8 cellular contexts compared by ENCODE assay signal in the genomic region with DNA sequence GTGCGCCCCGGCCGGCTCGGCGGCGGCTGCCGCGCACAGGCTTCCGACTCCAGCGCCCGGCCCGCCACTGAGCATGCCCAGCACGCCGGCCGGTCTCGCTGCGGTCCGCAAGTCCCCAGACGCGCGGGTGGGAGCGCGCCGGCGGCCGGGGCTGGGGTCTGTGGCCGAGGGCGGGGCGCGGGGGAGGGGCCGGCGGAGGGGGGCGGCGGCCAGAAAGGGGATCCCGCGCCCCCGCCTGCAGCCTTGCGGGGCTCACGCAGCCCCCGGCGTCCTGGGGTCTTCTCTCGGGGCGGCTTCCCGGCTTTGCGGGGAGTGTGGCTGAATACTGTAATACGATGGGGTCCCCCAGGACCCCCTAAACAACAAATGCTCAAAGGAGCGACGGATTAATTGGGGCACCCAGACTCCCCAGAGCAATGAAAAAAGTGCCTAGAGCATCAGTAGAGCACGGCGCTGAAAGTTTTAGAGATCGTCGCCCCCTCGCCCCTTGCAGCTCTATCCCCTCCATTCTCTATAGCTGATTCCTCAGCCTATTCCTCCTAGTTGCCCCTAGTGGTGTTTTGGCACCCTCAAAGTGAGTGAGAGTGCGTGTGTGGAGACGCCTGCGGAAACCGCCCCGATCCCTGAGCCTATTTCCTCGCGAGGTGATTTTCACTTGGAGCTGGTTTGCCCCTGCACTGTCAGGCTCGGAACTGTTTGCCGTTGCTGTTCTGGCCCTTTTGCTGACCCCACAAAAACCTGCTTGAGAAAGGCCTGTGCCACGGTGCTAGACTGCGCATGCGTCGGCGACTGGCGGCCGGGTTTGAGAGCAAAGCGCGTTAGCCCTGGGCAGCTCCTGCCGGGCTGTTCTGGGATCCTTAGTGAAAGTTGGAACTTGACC. TPM values are rescaled to one million over a fixed set of nuclear protein-coding genes. Genes with fewer than 3 reads are reported as not detected.
DNase-seq lines count a peak whose midpoint lies in the region; ATAC-seq, FAIRE-seq and TF ChIP-seq lines count a peak whose summit lies in the region.

A gene with protein sequence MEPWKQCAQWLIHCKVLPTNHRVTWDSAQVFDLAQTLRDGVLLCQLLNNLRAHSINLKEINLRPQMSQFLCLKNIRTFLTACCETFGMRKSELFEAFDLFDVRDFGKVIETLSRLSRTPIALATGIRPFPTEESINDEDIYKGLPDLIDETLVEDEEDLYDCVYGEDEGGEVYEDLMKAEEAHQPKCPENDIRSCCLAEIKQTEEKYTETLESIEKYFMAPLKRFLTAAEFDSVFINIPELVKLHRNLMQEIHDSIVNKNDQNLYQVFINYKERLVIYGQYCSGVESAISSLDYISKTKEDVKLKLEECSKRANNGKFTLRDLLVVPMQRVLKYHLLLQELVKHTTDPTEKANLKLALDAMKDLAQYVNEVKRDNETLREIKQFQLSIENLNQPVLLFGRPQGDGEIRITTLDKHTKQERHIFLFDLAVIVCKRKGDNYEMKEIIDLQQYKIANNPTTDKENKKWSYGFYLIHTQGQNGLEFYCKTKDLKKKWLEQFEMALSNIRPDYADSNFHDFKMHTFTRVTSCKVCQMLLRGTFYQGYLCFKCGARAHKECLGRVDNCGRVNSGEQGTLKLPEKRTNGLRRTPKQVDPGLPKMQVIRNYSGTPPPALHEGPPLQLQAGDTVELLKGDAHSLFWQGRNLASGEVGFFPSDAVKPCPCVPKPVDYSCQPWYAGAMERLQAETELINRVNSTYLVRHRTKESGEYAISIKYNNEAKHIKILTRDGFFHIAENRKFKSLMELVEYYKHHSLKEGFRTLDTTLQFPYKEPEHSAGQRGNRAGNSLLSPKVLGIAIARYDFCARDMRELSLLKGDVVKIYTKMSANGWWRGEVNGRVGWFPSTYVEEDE (minus strand): TSS at position 69 of the 880 bp plus-strand sequence. CDS start 311 bp downstream, outside the sequence.

- no TSS peak for BruUV-seq in K562 (replicated peaks; lab: Mats Ljungman, UMichigan)

- no peaks in the 10 kb centered on the region for H3K9me3 Mint-ChIP-seq in T-helper 2 cell treated with Interferon-gamma antibody and Interleukin-4, amounts not matched to agents 5 μg/mL and 100 μg/mL, for 36 hours

- peaks cover 0 to 9% of the 10 kb centered on the region in 2 experiments; a peak in 1 of 5 replicates for H3K4me1 ChIP-seq in K562 (replicated peaks in 1 of 2; ENCODE audit: control insufficient read depth in 2 of 2, insufficient read depth in 2 of 2, low read length in 2 of 2)
- no peaks in the 10 kb centered on the region for H3K4me1 ChIP-seq in hepatocyte (ENCODE audit: insufficient read depth)
- H3K4me1 ChIP-seq in psoas muscle = no peaks in the 10 kb centered on the region

- H3K4me3 ChIP-seq in K562 (no peak within 1 kb of the TSS), hepatocyte (peak within 1 kb of the TSS; percentile 71), psoas muscle (peak within 1 kb of the TSS; percentile 64)

- DNase-seq in DMS79 treated with DMSO at 0.1 percent for 48 hours (lab: John Stamatoyannopoulos, UW) = peak; percentile 62
- DNase-seq in M059J (ENCODE audit: low read depth) = peak; percentile 57
- DNase-seq in T-helper 2 cell treated with Interferon-gamma antibody and Interleukin-4, amounts not matched to agents 5 μg/mL and 100 μg/mL, for 36 hours (ENCODE audit: low spot score) = peak; percentile 54
- peak in 1 of 4 experiments; percentile 16 for DNase-seq in K562 (ENCODE audit: extremely low read depth in 1 of 4, low spot score in 3 of 4)
- peak; percentile 85 for DNase-seq in hepatocyte (ENCODE audit: low spot score)
- DNase-seq in psoas muscle = peak; percentile 76 to 82

- H3K4me2 ChIP-seq in K562 (ENCODE audit: insufficient read depth, low read length) (no peak within 1 kb of the TSS), hepatocyte (peak within 1 kb of the TSS; percentile 97)

- H2AFZ ChIP-seq in K562 (ENCODE audit: low read depth, low read length) (no peak within 1 kb of the TSS), hepatocyte (peak within 1 kb of the TSS; percentile 83)

- ATAC-seq in K562 (no peak), psoas muscle (peak; percentile 39 to 67 (median 63)), HG02973 (IDR thresholded peaks at IDR 0.05; ENCODE audit: unreplicated experiment) (no peak), GM21737 (IDR thresholded peaks at IDR 0.05; ENCODE audit: unreplicated experiment) (no peak)

- peaks cover 23% of the 10 kb centered on the region for H3K4me1 Mint-ChIP-seq in T-helper 2 cell treated with Interferon-gamma antibody and Interleukin-4, amounts not matched to agents 5 μg/mL and 100 μg/mL, for 36 hours (ENCODE audit: low read depth)

- no peaks in the 10 kb centered on the region for H3K79me2 ChIP-seq in K562 (ENCODE audit: control insufficient read depth, insufficient read depth, low read length)
- no peaks in the 10 kb centered on the region for H3K79me2 ChIP-seq in hepatocyte

- no peak for TF ChIP-seq EP300 in K562 (IDR thresholded peaks at IDR 0.05; ENCODE audit: low read length)

- intact Hi-C loops in K562 (cut with micrococcal nuclease) (no loop called here), psoas muscle (cut with DNase I) (loop anchor here in 1 of 2 donors (10.0 kb wide), 1 partner anchor 159 kb away; no protein-coding TSS in a partner anchor)

- peak within 1 kb of the TSS; percentile 77 for H3K27ac Mint-ChIP-seq in T-helper 2 cell treated with Interferon-gamma antibody and Interleukin-4, amounts not matched to agents 5 μg/mL and 100 μg/mL, for 36 hours

- H3K9ac ChIP-seq in K562 (ENCODE audit: insufficient read depth in 1 of 2, low read depth in 2 of 2, low read length in 2 of 2) = no peak within 1 kb of the TSS

- H3K36me3 ChIP-seq in K562 (ENCODE audit: control insufficient read depth, insufficient read depth, low read length) (no peaks in the 10 kb centered on the region), hepatocyte (replicated peaks; ENCODE audit: insufficient read depth, low read depth) (no peaks in the 10 kb centered on the region), psoas muscle (ENCODE audit: insufficient read depth in 1 of 2, low read depth in 1 of 2) (no peaks in the 10 kb centered on the region)

- H3K27me3 ChIP-seq in K562 (ENCODE audit: control insufficient read depth in 2 of 2, insufficient read depth in 2 of 2, low read length in 2 of 2) = peaks cover 14 to 31% of the 10 kb centered on the region in 2 experiments; a peak in 4 of 5 replicates
- H3K27me3 ChIP-seq in hepatocyte = peaks cover 26% of the 10 kb centered on the region
- H3K27me3 ChIP-seq in psoas muscle (ENCODE audit: insufficient read depth in 3 of 3, low read length in 2 of 3) = peaks cover 0 to 32% (median 11%) of the 10 kb centered on the region in 3 donors

- no peak for FAIRE-seq in K562 (lab: Jason Lieb, UNC)

- H3K27ac ChIP-seq in K562 (ENCODE audit: extremely low read depth, low read depth, low read length) (no peak within 1 kb of the TSS), hepatocyte (no peak within 1 kb of the TSS), psoas muscle (peak within 1 kb of the TSS; percentile 9)

- TF ChIP-seq RAD21 in K562 (CRISPR knock-in tag; conservative IDR thresholded peaks at IDR 0.05 in 1 of 2, IDR thresholded peaks at IDR 0.05 in 1 of 2) = no peak

- TF ChIP-seq POLR2A in K562 (conservative IDR thresholded peaks at IDR 0.05) = no peak

- CTCF ChIA-PET in K562 (lab: Yijun Ruan, JAX; ENCODE audit: low intra/inter-chr PET ratio) = no interaction called here

- H4K20me1 ChIP-seq in K562 (replicated peaks; ENCODE audit: control insufficient read depth, insufficient read depth, low read length) = no peaks in the 10 kb centered on the region
- no peaks in the 10 kb centered on the region for H4K20me1 ChIP-seq in hepatocyte (ENCODE audit: insufficient read depth, poor library complexity, severe bottlenecking)

- H3K9me2 ChIP-seq in hepatocyte (replicated peaks; ENCODE audit: insufficient read depth) = no peaks in the 10 kb centered on the region

- peaks cover 3% of the 10 kb centered on the region for H3K27me3 Mint-ChIP-seq in T-helper 2 cell treated with Interferon-gamma antibody and Interleukin-4, amounts not matched to agents 5 μg/mL and 100 μg/mL, for 36 hours (ENCODE audit: low read depth)

- H3K4me3 Mint-ChIP-seq in T-helper 2 cell treated with Interferon-gamma antibody and Interleukin-4, amounts not matched to agents 5 μg/mL and 100 μg/mL, for 36 hours = peak within 1 kb of the TSS; percentile 90

- 41% methylated on average over 54 of the region's 72 CpGs for WGBS in K562 (ENCODE audit: insufficient coverage, low coverage, missing lambda C conversion rate)
- WGBS in hepatocyte (ENCODE audit: low lambda C conversion rate, missing lambda C conversion rate) = 2% methylated on average over 53 of the region's 72 CpGs
- WGBS in psoas muscle, 3 donors = 1% methylated on average over 42 to 72 of the region's 72 CpGs

- POLR2A ChIA-PET in K562 (lab: Yijun Ruan, JAX) = interaction anchor here (0.5 to 1.0 kb wide), 2 partner anchors 10 to 14 kb away, joined by 3 read pairs; no protein-coding TSS in a partner anchor

- in situ Hi-C loops in K562 (cut with MboI) = no loop called here

- no peak for TF ChIP-seq CTCF in K562 (IDR thresholded peaks at IDR 0.05 in 2 of 3, conservative IDR thresholded peaks at IDR 0.05 in 1 of 3; ENCODE audit: insufficient read depth in 2 of 3, low read depth in 1 of 3, low read length in 3 of 3)
- no peak for TF ChIP-seq CTCF in hepatocyte (IDR thresholded peaks at IDR 0.05; ENCODE audit: poor library complexity)
- TF ChIP-seq CTCF in psoas muscle (IDR thresholded peaks at IDR 0.05) = no peak

- H3K9me1 ChIP-seq in K562 (ENCODE audit: control insufficient read depth, insufficient read depth, low read length) = no peaks in the 10 kb centered on the region

- H3K9me3 ChIP-seq in K562 (replicated peaks; ENCODE audit: control insufficient read depth, insufficient read depth, low read depth, low read length) (no peaks in the 10 kb centered on the region), hepatocyte (ENCODE audit: low read depth) (no peaks in the 10 kb centered on the region), psoas muscle (no peaks in the 10 kb centered on the region)

- no peaks in the 10 kb centered on the region for H3K36me3 Mint-ChIP-seq in T-helper 2 cell treated with Interferon-gamma antibody and Interleukin-4, amounts not matched to agents 5 μg/mL and 100 μg/mL, for 36 hours (ENCODE audit: low read depth)

RNA-seq across cellular contexts. Expression of the gene that starts here (rescaled TPM):
- total RNA-seq in M059J (2014; rRNA removed; shearing (Covaris generic)) = 72.8 and 96.6 TPM in 2 replicates
- not detected in 2 replicates for total RNA-seq in K562 (2011; cell fraction: chromatin; rRNA removed; ENCODE audit: low replicate concordance)
- not detected in 2 replicates for total RNA-seq in K562 (2011; cell fraction: nucleolus; rRNA removed)
- total RNA-seq in K562 (2011; cell fraction: nucleoplasm; rRNA removed) = not detected in 2 replicates
- total RNA-seq in K562 (2014; rRNA removed) = not detected in 2 replicates
- not detected in 2 replicates for total RNA-seq in K562 (2014; rRNA removed; fragmentation: Illumina TruSeq; extraction: Trizol)
- total RNA-seq in K562 (2015; rRNA removed; fragmentation: Illumina TruSeq; extraction: Trizol) = not detected in 2 replicates
- total RNA-seq in K562 (2021) = not detected in 2 replicates
- not detected in 2 replicates for polyA plus RNA-seq in K562 (2011; rRNA removed)
- polyA plus RNA-seq in K562 (2011; cell fraction: cytosol; rRNA removed) = not detected in 2 replicates
- polyA plus RNA-seq in K562 (2011; cell fraction: nucleus; rRNA removed) = not detected in 2 replicates
- 0.07 TPM in 1 of 2 replicates, not detected in the other for polyA plus RNA-seq in K562 (2012)
- not detected in 2 replicates for polyA plus RNA-seq in K562 (2014; fragmentation: Illumina TruSeq; extraction: Trizol)
- not detected for polyA plus RNA-seq in K562 (2014; fragmentation: Nextera tagmentation; extraction: Ambion mirVana)
- not detected in 2 replicates for polyA plus RNA-seq in K562 (2014; rRNA removed)
- polyA minus RNA-seq in K562 (2011; rRNA and poly(A)+ RNA removed) = not detected in 2 replicates
- polyA minus RNA-seq in K562 (2011; cell fraction: cytosol; rRNA and poly(A)+ RNA removed) = not detected in 2 replicates
- polyA minus RNA-seq in K562 (2011; cell fraction: nucleus; rRNA and poly(A)+ RNA removed) = not detected in 2 replicates
- 40.5 and 44.4 TPM in 2 replicates for total RNA-seq in hepatocyte
- 12.3 and 12.7 TPM in 2 replicates for polyA plus RNA-seq in hepatocyte
- total RNA-seq in psoas muscle = 1 to 10 TPM in 3 of 4 donors, under 1 TPM in 1; 0.71 to 1.7 (median 1.3) TPM
- under 1 TPM; 0.28 to 0.72 (median 0.30) TPM for polyA plus RNA-seq in psoas muscle

Comparison
In these comparisons a context has a peak if more than half of its experiments do, and no peak if none do; other contexts are left out.
1. RNA of the gene that starts here (total RNA-seq): 72.8 to 96.6 TPM in M059J and 40.5 to 44.4 TPM in hepatocyte; 0.71 to 1.7 TPM in psoas muscle and not detected in K562; every median in the first group is over 10 times any median in the second.
2. ATAC-seq: peak in psoas muscle (4 of 4); none in K562 (single experiment), HG02973 (single experiment) and GM21737 (single experiment).